13 cellular contexts compared by ENCODE assay signal in genomic region chr4:88609387-88609786, GRCh38. TPM values are rescaled to one million over a fixed set of nuclear protein-coding genes. Genes with fewer than 3 reads are reported as not detected.
DNase-seq lines count a peak whose midpoint lies in the region; ATAC-seq and TF ChIP-seq lines count a peak whose summit lies in the region.
"Had no signal": no experiment of that assay in that cellular context is flagged by ENCODE, and none has a peak within 500 bp of the region (broad histone marks: within the 10 kb centered on the region; RNA-seq: fewer than 3 reads in every experiment).

No MANE protein-coding gene starts in this region.

- no peaks in the 10 kb centered on the region for H3K79me2 ChIP-seq in HCT116 (ENCODE audit: insufficient read depth, low read length)

- ATAC-seq in HCT116 (no peak), HG02938 (IDR thresholded peaks at IDR 0.05; ENCODE audit: unreplicated experiment) (no peak)
- no peak for ATAC-seq in activated naive CD8-positive, alpha-beta T cell treated with anti-CD3 and anti-CD28 coated beads, Interleukin-2, amount 10 ng/mL, durations not matched to agents 7 days and 5 days (ENCODE audit: low read depth)
- no peak for ATAC-seq in effector memory CD8-positive, alpha-beta T cell (replicated peaks)

- TF ChIP-seq POLR2A in HCT116 (IDR thresholded peaks at IDR 0.05; ENCODE audit: borderline replicate concordance, extremely low read depth, insufficient read depth, insufficient read length) = no peak

- H3K9me3 ChIP-seq in HCT116 (ENCODE audit: control insufficient read depth in 1 of 2, insufficient read depth in 1 of 2, low read depth in 1 of 2, low read length in 2 of 2) = no peaks in the 10 kb centered on the region
- H3K9me3 ChIP-seq: adrenal gland had no signal

- DNase-seq in CD1c-positive myeloid dendritic cell (ENCODE audit: extremely low spot score) (peak; percentile 33), HCT116 (ENCODE audit: low read depth, low spot score) (no peak), medulla oblongata (ENCODE audit: extremely low spot score) (peak; percentile 23), NCI-H146 (lab: John Stamatoyannopoulos, UW) (no peak)
- DNase-seq in activated naive CD8-positive, alpha-beta T cell treated with anti-CD3 and anti-CD28 coated beads, Interleukin-2, amount 10 ng/mL, durations not matched to agents 7 days and 5 days = no peak
- no peak for DNase-seq in effector memory CD8-positive, alpha-beta T cell
- no peak for DNase-seq in stimulated activated naive CD4-positive, alpha-beta T cell (lab: John Stamatoyannopoulos, UW)
- DNase-seq: adrenal gland, foreskin melanocyte, NCI-H187 treated with DMSO at 0.1 percent for 48 hours, NCI-H774, right cardiac atrium had no signal

- H3K27ac Mint-ChIP-seq in activated naive CD8-positive, alpha-beta T cell treated with anti-CD3 and anti-CD28 coated beads, Interleukin-2, amount 10 ng/mL, durations not matched to agents 7 days and 5 days = peak overlapping the region; percentile 23
- no peak overlapping the region for H3K27ac Mint-ChIP-seq in effector memory CD8-positive, alpha-beta T cell

- H3K9me3 Mint-ChIP-seq in activated naive CD8-positive, alpha-beta T cell treated with anti-CD3 and anti-CD28 coated beads, Interleukin-2, amount 10 ng/mL, durations not matched to agents 7 days and 5 days = peaks cover 6% of the 10 kb centered on the region
- no peaks in the 10 kb centered on the region for H3K9me3 Mint-ChIP-seq in effector memory CD8-positive, alpha-beta T cell

- POLR2A ChIA-PET in HCT116 (lab: Charles Lee) = no interaction called here
- POLR2A ChIA-PET in activated naive CD8-positive, alpha-beta T cell treated with anti-CD3 and anti-CD28 coated beads, Interleukin-2, amount 10 ng/mL, durations not matched to agents 7 days and 5 days (lab: Charles Lee) = interaction anchor here (1.5 kb wide), 1 partner anchor 16 kb away, joined by 6 read pairs; no protein-coding TSS in a partner anchor

- H3K4me3 ChIP-seq in HCT116 (replicated peaks in 1 of 2; ENCODE audit: low read depth in 1 of 2, low read length in 2 of 2) = no peak overlapping the region
- H3K4me3 ChIP-seq: adrenal gland had no signal

- RAD21 ChIA-PET in HCT116 (lab: Charles Lee; ENCODE audit: low non-redundant PET in 1 of 2, low total read pairs in 2 of 2, uncharacterized antibody in 2 of 2, unreplicated experiment in 2 of 2) = no interaction called here

- intact Hi-C loops in HCT116 (cut with micrococcal nuclease) = no loop called here

- H3K4me3 Mint-ChIP-seq in activated naive CD8-positive, alpha-beta T cell treated with anti-CD3 and anti-CD28 coated beads, Interleukin-2, amount 10 ng/mL, durations not matched to agents 7 days and 5 days = no peak overlapping the region
- H3K4me3 Mint-ChIP-seq in effector memory CD8-positive, alpha-beta T cell = no peak overlapping the region

- peaks cover 9 to 39% of the 10 kb centered on the region in 2 experiments for H3K4me1 ChIP-seq in HCT116 (ENCODE audit: control insufficient read depth in 1 of 2, insufficient read depth in 2 of 2, low read length in 2 of 2)

- H3K27me3 Mint-ChIP-seq in activated naive CD8-positive, alpha-beta T cell treated with anti-CD3 and anti-CD28 coated beads, Interleukin-2, amount 10 ng/mL, durations not matched to agents 7 days and 5 days = no peaks in the 10 kb centered on the region
- H3K27me3 Mint-ChIP-seq in effector memory CD8-positive, alpha-beta T cell = no peaks in the 10 kb centered on the region

- H3K27me3 ChIP-seq in HCT116 (ENCODE audit: insufficient read depth, low read length) = no peaks in the 10 kb centered on the region
- H3K27me3 ChIP-seq: adrenal gland had no signal

- TF ChIP-seq CTCF in HCT116 (IDR thresholded peaks at IDR 0.05 in 2 of 3, conservative IDR thresholded peaks at IDR 0.05 in 1 of 3; ENCODE audit: borderline replicate concordance in 1 of 3, insufficient read depth in 1 of 3, low read depth in 2 of 3, low read length in 2 of 3) = no peak

- CTCF ChIA-PET in HCT116 (lab: Charles Lee) = no interaction called here

- no peak overlapping the region for H3K9ac ChIP-seq in HCT116 (ENCODE audit: low read length)

- no peaks in the 10 kb centered on the region for H4K20me1 ChIP-seq in HCT116 (ENCODE audit: insufficient read depth)

- H3K4me2 ChIP-seq in HCT116 (ENCODE audit: low read length) = no peak overlapping the region; the same call in 1 of the 2 replicates

- H3K4me1 Mint-ChIP-seq in activated naive CD8-positive, alpha-beta T cell treated with anti-CD3 and anti-CD28 coated beads, Interleukin-2, amount 10 ng/mL, durations not matched to agents 7 days and 5 days = peaks cover 53% of the 10 kb centered on the region
- peaks cover 49 to 54% of the 10 kb centered on the region in 2 donors for H3K4me1 Mint-ChIP-seq in effector memory CD8-positive, alpha-beta T cell (ENCODE audit: low read depth in 2 of 2)

- H3K27ac ChIP-seq in HCT116 (ENCODE audit: low read depth, low read length) = no peak overlapping the region
- H3K27ac ChIP-seq: adrenal gland had no signal

- no peaks in the 10 kb centered on the region; the same call in 1 of the 2 replicates for H3K9me2 ChIP-seq in HCT116 (ENCODE audit: insufficient read depth)

- H3K36me3 Mint-ChIP-seq in activated naive CD8-positive, alpha-beta T cell treated with anti-CD3 and anti-CD28 coated beads, Interleukin-2, amount 10 ng/mL, durations not matched to agents 7 days and 5 days = peaks cover 49% of the 10 kb centered on the region
- H3K36me3 Mint-ChIP-seq in effector memory CD8-positive, alpha-beta T cell (ENCODE audit: insufficient read depth) = peaks cover 45% of the 10 kb centered on the region

- TF ChIP-seq RAD21 in HCT116 (IDR thresholded peaks at IDR 0.05; ENCODE audit: low read depth) = no peak

- no peak overlapping the region for H2AFZ ChIP-seq in HCT116 (ENCODE audit: low read depth, low read length, poor library complexity, severe bottlenecking)

- no TSS peak for BruUV-seq in HCT116 (replicated peaks; lab: Mats Ljungman, UMichigan)

- no peaks in the 10 kb centered on the region for H3K36me3 ChIP-seq in HCT116 (ENCODE audit: control insufficient read depth in 1 of 2, insufficient read depth in 2 of 2, low read length in 2 of 2)

TF ChIP-seq in HCT116, 20 proteins besides CTCF, POLR2A, EP300 and RAD21:
- no peak for TF ChIP-seq YY1 (IDR thresholded peaks at IDR 0.05; ENCODE audit: extremely low read depth, insufficient replicate concordance, low read depth, low read length)
- 0 out of 2 replicates have a peak, but pooled peaks have one; percentile 24 for TF ChIP-seq SRF (IDR thresholded peaks at IDR 0.05; ENCODE audit: low read depth)

RNA-seq across cellular contexts. Expression of gene HERC3, which starts 17.1 kb away (rescaled TPM):
- total RNA-seq in HCT116 (2021; ENCODE audit: unreplicated experiment) = 10.8 TPM
- 6.3 and 7.2 TPM in 2 replicates for polyA plus RNA-seq in HCT116 (2012)
- total RNA-seq in activated naive CD8-positive, alpha-beta T cell treated with anti-CD3 and anti-CD28 coated beads, Interleukin-2, amount 10 ng/mL, durations not matched to agents 7 days and 5 days = 10 to 100 TPM; 42.9 to 47.3 TPM

Comparison
In these comparisons a context has a peak if more than half of its experiments do, and no peak if none do; other contexts are left out.
1. DNase-seq: peak in CD1c-positive myeloid dendritic cell (single experiment) and medulla oblongata (single experiment); none in HCT116 (single experiment), activated naive CD8-positive, alpha-beta T cell treated with anti-CD3 and anti-CD28 coated beads, Interleukin-2, amount 10 ng/mL, durations not matched to agents 7 days and 5 days (single experiment), effector memory CD8-positive, alpha-beta T cell (0 of 3), NCI-H146 (single experiment) and stimulated activated naive CD4-positive, alpha-beta T cell (0 of 6).